19 cellular contexts compared by ENCODE assay signal in genomic region chr16:49690778-49691177, GRCh38.
A peak's percentile ranks its signal among the peaks of the same experiment; 100 is the strongest.
DNase-seq lines count a peak whose midpoint lies in the region; ATAC-seq and TF ChIP-seq lines count a peak whose summit lies in the region.
"Had no signal": no experiment of that assay in that cellular context is flagged by ENCODE, and none has a peak within 500 bp of the region (broad histone marks: within the 10 kb centered on the region; RNA-seq: fewer than 3 reads in every experiment).

No MANE protein-coding gene starts in this region.

- no peak for DNase-seq in WTC11 (ENCODE audit: low spot score)
- peak; percentile 69 for DNase-seq in islet precursor cell
- no peak for DNase-seq in neural progenitor cell (ENCODE audit: low spot score)
- no peak for DNase-seq in progenitor cell of endocrine pancreas (ENCODE audit: low spot score, unreplicated experiment)
- no peak for DNase-seq in UCSD-AML1 (lab: John Stamatoyannopoulos, UW; ENCODE audit: unreplicated experiment)
- no peak for DNase-seq in NCI-H446 treated with DMSO at 0.1 percent for 48 hours (lab: John Stamatoyannopoulos, UW)
- DNase-seq in vagina (ENCODE audit: extremely low spot score in 2 of 2): no peak
- DNase-seq in heart left ventricle: no peak
- DNase-seq: C1 segment of cervical spinal cord; Calu3; CD4-positive, alpha-beta memory T cell; COR-L47; DMS53; DMS79 treated with DMSO at 0.1 percent for 48 hours; GDM1; GM23248; HFFc6 had no signal

- H3K4me3 ChIP-seq in neural progenitor cell (no peak overlapping the region), vagina (no peak overlapping the region), heart left ventricle (no peak overlapping the region)
- H3K4me3 ChIP-seq: GM12878, GM23248, HAP-1 had no signal

- peak overlapping the region; percentile 47; the same call in 1 of the 2 replicates for H3K27ac Mint-ChIP-seq in WTC11
- no peak overlapping the region for H3K27ac Mint-ChIP-seq in neural progenitor cell
- peak overlapping the region; percentile 49 for H3K27ac Mint-ChIP-seq in progenitor cell of endocrine pancreas
- H3K27ac Mint-ChIP-seq: CD4-positive, alpha-beta memory T cell; HFFc6 had no signal

- peaks cover 33% of the 10 kb centered on the region for H3K4me1 Mint-ChIP-seq in WTC11
- peaks cover 76% of the 10 kb centered on the region for H3K4me1 Mint-ChIP-seq in neural progenitor cell
- H3K4me1 Mint-ChIP-seq in progenitor cell of endocrine pancreas (ENCODE audit: low read depth): no peaks in the 10 kb centered on the region
- H3K4me1 Mint-ChIP-seq: CD4-positive, alpha-beta memory T cell had no signal

- ATAC-seq in WTC11: no peak; the same call in 1 of the 2 replicates
- no peak for ATAC-seq in heart left ventricle
- ATAC-seq: GM12878 had no signal

- H3K9me3 ChIP-seq in neural progenitor cell (ENCODE audit: low read depth): no peaks in the 10 kb centered on the region
- H3K9me3 ChIP-seq in vagina: no peaks in the 10 kb centered on the region
- H3K9me3 ChIP-seq in heart left ventricle: no peaks in the 10 kb centered on the region
- H3K9me3 ChIP-seq: HAP-1 had no signal

- CTCF ChIA-PET in WTC11 (lab: Charles Lee): interaction anchor here (1.3 kb wide), 1 partner anchor 167 kb away, joined by 5 read pairs; no protein-coding TSS in a partner anchor

- H3K27ac ChIP-seq in neural progenitor cell (no peak overlapping the region), vagina (no peak overlapping the region), heart left ventricle (no peak overlapping the region)
- H3K27ac ChIP-seq: GM23248 had no signal

- H3K36me3 Mint-ChIP-seq in WTC11 (no peaks in the 10 kb centered on the region), neural progenitor cell (peaks cover 16% of the 10 kb centered on the region), progenitor cell of endocrine pancreas (ENCODE audit: insufficient read depth) (peaks cover 5% of the 10 kb centered on the region)
- H3K36me3 Mint-ChIP-seq: CD4-positive, alpha-beta memory T cell had no signal

- no peak overlapping the region for H3K9ac ChIP-seq in neural progenitor cell
- H3K9ac ChIP-seq: GM23248 had no signal

- intact Hi-C loops in vagina (cut with DNase I): no loop called here
- intact Hi-C loops in heart left ventricle (cut with DNase I): no loop called here

- H3K27me3 Mint-ChIP-seq in WTC11 (ENCODE audit: low read depth): no peaks in the 10 kb centered on the region
- H3K27me3 Mint-ChIP-seq in neural progenitor cell (ENCODE audit: insufficient read depth, low read depth): peaks cover 2% of the 10 kb centered on the region
- no peaks in the 10 kb centered on the region for H3K27me3 Mint-ChIP-seq in progenitor cell of endocrine pancreas

- H3K27me3 ChIP-seq in neural progenitor cell (no peaks in the 10 kb centered on the region), vagina (no peaks in the 10 kb centered on the region), heart left ventricle (no peaks in the 10 kb centered on the region)

- POLR2A ChIA-PET in WTC11 (lab: Charles Lee): no interaction called here

- peaks cover 34% of the 10 kb centered on the region for H3F3A ChIP-seq in neural progenitor cell (ENCODE audit: low read depth)

- H3K9me3 Mint-ChIP-seq in WTC11 (no peaks in the 10 kb centered on the region), neural progenitor cell (no peaks in the 10 kb centered on the region), progenitor cell of endocrine pancreas (ENCODE audit: low read depth) (no peaks in the 10 kb centered on the region)
- H3K9me3 Mint-ChIP-seq: CD4-positive, alpha-beta memory T cell had no signal

- H3K4me1 ChIP-seq in neural progenitor cell (peaks cover 39% of the 10 kb centered on the region), vagina (no peaks in the 10 kb centered on the region), heart left ventricle (peaks cover 0 to 8% (median 0%) of the 10 kb centered on the region in 12 donors)
- H3K4me1 ChIP-seq: HAP-1 had no signal

- H4K20me1 ChIP-seq in neural progenitor cell (ENCODE audit: low read depth): peaks cover 17% of the 10 kb centered on the region

- H2AFZ ChIP-seq in neural progenitor cell (replicated peaks): no peak overlapping the region
- H2AFZ ChIP-seq: GM23248 had no signal

- TF ChIP-seq CTCF in WTC11 (IDR thresholded peaks at IDR 0.05): no peak
- no peak for TF ChIP-seq CTCF in neural progenitor cell (IDR thresholded peaks at IDR 0.05)
- TF ChIP-seq CTCF in progenitor cell of endocrine pancreas (IDR thresholded peaks at IDR 0.05; ENCODE audit: unreplicated experiment): no peak
- TF ChIP-seq CTCF in vagina (IDR thresholded peaks at IDR 0.05): no peak
- TF ChIP-seq CTCF in heart left ventricle (IDR thresholded peaks at IDR 0.05): no peak

- TF ChIP-seq POLR2A in vagina (IDR thresholded peaks at IDR 0.05): no peak
- no peak for TF ChIP-seq POLR2A in heart left ventricle (IDR thresholded peaks at IDR 0.05)

- H3K36me3 ChIP-seq in neural progenitor cell (no peaks in the 10 kb centered on the region), vagina (no peaks in the 10 kb centered on the region), heart left ventricle (peaks cover 0 to 3% (median 0%) of the 10 kb centered on the region in 9 donors)
- H3K36me3 ChIP-seq: HAP-1 had no signal

- no peak overlapping the region for H3K4me2 ChIP-seq in neural progenitor cell

- H3K79me2 ChIP-seq in neural progenitor cell (ENCODE audit: low read depth): peaks cover 28% of the 10 kb centered on the region

- 87 to 93% (median 89%) methylated on average over 13 of the region's 13 CpGs for WGBS in heart left ventricle, 4 donors

- H3K4me3 Mint-ChIP-seq in WTC11: no peak overlapping the region
- peak overlapping the region; percentile 37 for H3K4me3 Mint-ChIP-seq in neural progenitor cell
- no peak overlapping the region for H3K4me3 Mint-ChIP-seq in progenitor cell of endocrine pancreas (ENCODE audit: low read depth)
- H3K4me3 Mint-ChIP-seq: CD4-positive, alpha-beta memory T cell; HFFc6 had no signal

TF ChIP-seq in WTC11, 78 proteins besides CTCF, POLR2A, EP300 and RAD21 (continues in another document):
- TF ChIP-seq ATF6 (CRISPR knock-in tag; IDR thresholded peaks at IDR 0.05): no peak
- TF ChIP-seq ZBTB21 (CRISPR knock-in tag; IDR thresholded peaks at IDR 0.05; ENCODE audit: borderline replicate concordance): no peak
- TF ChIP-seq, protein P1, sequence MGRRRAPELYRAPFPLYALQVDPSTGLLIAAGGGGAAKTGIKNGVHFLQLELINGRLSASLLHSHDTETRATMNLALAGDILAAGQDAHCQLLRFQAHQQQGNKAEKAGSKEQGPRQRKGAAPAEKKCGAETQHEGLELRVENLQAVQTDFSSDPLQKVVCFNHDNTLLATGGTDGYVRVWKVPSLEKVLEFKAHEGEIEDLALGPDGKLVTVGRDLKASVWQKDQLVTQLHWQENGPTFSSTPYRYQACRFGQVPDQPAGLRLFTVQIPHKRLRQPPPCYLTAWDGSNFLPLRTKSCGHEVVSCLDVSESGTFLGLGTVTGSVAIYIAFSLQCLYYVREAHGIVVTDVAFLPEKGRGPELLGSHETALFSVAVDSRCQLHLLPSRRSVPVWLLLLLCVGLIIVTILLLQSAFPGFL (CRISPR knock-in tag; IDR thresholded peaks at IDR 0.05; ENCODE audit: borderline replicate concordance): no peak
- no peak for TF ChIP-seq TP53 (CRISPR knock-in tag; IDR thresholded peaks at IDR 0.05)
- no peak for TF ChIP-seq ATF3 (CRISPR knock-in tag; conservative IDR thresholded peaks at IDR 0.05)
- TF ChIP-seq, protein P2, sequence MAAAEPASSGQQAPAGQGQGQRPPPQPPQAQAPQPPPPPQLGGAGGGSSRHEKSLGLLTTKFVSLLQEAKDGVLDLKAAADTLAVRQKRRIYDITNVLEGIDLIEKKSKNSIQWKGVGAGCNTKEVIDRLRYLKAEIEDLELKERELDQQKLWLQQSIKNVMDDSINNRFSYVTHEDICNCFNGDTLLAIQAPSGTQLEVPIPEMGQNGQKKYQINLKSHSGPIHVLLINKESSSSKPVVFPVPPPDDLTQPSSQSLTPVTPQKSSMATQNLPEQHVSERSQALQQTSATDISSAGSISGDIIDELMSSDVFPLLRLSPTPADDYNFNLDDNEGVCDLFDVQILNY (CRISPR knock-in tag; IDR thresholded peaks at IDR 0.05): no peak
- no peak for TF ChIP-seq CBFB (CRISPR knock-in tag; IDR thresholded peaks at IDR 0.05; ENCODE audit: low read depth)
- no peak for TF ChIP-seq E2F1 (CRISPR knock-in tag; IDR thresholded peaks at IDR 0.05)
- TF ChIP-seq NR1H2 (CRISPR knock-in tag; IDR thresholded peaks at IDR 0.05): no peak
